ENCODE assay signal across 1 cellular context in genomic region chr2:264493-265468, GRCh38.
TF ChIP-seq lines count a peak whose summit lies in the region.

ACP1 (plus strand) TSS chr2:264947; CDS start chr2:264965, 18 bp downstream.

TF ChIP-seq in HepG2, 621 proteins besides CTCF, POLR2A, EP300 and RAD21 (continued from another document and continues in another):
- peak; percentile 84; the same call in 1 of the 2 replicates for TF ChIP-seq ZHX1 (CRISPR knock-in tag; IDR thresholded peaks at IDR 0.05; ENCODE audit: low read depth)
- TF ChIP-seq, protein P1, sequence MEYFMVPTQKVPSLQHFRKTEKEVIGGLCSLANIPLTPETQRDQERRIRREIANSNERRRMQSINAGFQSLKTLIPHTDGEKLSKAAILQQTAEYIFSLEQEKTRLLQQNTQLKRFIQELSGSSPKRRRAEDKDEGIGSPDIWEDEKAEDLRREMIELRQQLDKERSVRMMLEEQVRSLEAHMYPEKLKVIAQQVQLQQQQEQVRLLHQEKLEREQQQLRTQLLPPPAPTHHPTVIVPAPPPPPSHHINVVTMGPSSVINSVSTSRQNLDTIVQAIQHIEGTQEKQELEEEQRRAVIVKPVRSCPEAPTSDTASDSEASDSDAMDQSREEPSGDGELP (IDR thresholded peaks at IDR 0.05; ENCODE audit: borderline replicate concordance, low read depth): peak; percentile 49; the same call in 1 of the 2 replicates
- no peak for TF ChIP-seq FOSL1 (CRISPR knock-in tag; IDR thresholded peaks at IDR 0.05; ENCODE audit: borderline replicate concordance)
- TF ChIP-seq ZNF724P (CRISPR knock-in tag; IDR thresholded peaks at IDR 0.05; ENCODE audit: borderline replicate concordance): no peak
- 0 out of 2 replicates have a peak, but pooled peaks have one; percentile 28 for TF ChIP-seq MED13 (CRISPR knock-in tag; IDR thresholded peaks at IDR 0.05)
- TF ChIP-seq, protein P2, sequence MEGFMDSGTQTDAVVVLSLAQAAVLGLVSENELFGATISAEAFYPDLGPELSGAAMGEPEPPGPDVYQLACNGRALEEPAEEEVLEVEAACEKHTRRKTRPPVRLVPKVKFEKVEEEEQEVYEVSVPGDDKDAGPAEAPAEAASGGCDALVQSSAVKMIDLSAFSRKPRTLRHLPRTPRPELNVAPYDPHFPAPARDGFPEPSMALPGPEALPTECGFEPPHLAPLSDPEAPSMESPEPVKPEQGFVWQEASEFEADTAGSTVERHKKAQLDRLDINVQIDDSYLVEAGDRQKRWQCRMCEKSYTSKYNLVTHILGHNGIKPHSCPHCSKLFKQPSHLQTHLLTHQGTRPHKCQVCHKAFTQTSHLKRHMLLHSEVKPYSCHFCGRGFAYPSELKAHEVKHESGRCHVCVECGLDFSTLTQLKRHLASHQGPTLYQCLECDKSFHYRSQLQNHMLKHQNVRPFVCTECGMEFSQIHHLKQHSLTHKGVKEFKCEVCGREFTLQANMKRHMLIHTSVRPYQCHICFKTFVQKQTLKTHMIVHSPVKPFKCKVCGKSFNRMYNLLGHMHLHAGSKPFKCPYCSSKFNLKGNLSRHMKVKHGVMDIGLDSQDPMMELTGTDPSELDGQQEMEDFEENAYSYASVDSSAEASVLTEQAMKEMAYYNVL (CRISPR knock-in tag; IDR thresholded peaks at IDR 0.05; ENCODE audit: borderline replicate concordance): peak; percentile 86; the same call in 1 of the 2 replicates
- TF ChIP-seq, protein P3, sequence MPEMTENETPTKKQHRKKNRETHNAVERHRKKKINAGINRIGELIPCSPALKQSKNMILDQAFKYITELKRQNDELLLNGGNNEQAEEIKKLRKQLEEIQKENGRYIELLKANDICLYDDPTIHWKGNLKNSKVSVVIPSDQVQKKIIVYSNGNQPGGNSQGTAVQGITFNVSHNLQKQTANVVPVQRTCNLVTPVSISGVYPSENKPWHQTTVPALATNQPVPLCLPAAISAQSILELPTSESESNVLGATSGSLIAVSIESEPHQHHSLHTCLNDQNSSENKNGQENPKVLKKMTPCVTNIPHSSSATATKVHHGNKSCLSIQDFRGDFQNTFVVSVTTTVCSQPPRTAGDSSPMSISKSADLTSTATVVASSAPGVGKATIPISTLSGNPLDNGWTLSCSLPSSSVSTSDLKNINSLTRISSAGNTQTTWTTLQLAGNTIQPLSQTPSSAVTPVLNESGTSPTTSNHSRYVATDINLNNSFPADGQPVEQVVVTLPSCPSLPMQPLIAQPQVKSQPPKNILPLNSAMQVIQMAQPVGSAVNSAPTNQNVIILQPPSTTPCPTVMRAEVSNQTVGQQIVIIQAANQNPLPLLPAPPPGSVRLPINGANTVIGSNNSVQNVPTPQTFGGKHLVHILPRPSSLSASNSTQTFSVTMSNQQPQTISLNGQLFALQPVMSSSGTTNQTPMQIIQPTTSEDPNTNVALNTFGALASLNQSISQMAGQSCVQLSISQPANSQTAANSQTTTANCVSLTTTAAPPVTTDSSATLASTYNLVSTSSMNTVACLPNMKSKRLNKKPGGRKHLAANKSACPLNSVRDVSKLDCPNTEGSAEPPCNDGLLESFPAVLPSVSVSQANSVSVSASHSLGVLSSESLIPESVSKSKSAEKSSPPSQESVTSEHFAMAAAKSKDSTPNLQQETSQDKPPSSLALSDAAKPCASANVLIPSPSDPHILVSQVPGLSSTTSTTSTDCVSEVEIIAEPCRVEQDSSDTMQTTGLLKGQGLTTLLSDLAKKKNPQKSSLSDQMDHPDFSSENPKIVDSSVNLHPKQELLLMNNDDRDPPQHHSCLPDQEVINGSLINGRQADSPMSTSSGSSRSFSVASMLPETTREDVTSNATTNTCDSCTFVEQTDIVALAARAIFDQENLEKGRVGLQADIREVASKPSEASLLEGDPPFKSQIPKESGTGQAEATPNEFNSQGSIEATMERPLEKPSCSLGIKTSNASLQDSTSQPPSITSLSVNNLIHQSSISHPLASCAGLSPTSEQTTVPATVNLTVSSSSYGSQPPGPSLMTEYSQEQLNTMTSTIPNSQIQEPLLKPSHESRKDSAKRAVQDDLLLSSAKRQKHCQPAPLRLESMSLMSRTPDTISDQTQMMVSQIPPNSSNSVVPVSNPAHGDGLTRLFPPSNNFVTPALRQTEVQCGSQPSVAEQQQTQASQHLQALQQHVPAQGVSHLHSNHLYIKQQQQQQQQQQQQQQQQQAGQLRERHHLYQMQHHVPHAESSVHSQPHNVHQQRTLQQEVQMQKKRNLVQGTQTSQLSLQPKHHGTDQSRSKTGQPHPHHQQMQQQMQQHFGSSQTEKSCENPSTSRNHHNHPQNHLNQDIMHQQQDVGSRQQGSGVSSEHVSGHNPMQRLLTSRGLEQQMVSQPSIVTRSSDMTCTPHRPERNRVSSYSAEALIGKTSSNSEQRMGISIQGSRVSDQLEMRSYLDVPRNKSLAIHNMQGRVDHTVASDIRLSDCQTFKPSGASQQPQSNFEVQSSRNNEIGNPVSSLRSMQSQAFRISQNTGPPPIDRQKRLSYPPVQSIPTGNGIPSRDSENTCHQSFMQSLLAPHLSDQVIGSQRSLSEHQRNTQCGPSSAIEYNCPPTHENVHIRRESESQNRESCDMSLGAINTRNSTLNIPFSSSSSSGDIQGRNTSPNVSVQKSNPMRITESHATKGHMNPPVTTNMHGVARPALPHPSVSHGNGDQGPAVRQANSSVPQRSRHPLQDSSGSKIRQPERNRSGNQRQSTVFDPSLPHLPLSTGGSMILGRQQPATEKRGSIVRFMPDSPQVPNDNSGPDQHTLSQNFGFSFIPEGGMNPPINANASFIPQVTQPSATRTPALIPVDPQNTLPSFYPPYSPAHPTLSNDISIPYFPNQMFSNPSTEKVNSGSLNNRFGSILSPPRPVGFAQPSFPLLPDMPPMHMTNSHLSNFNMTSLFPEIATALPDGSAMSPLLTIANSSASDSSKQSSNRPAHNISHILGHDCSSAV (CRISPR knock-in tag; IDR thresholded peaks at IDR 0.05; ENCODE audit: borderline replicate concordance): no peak
- TF ChIP-seq MTERF4 (CRISPR knock-in tag; IDR thresholded peaks at IDR 0.05): peak; percentile 35; the same call in 1 of the 2 replicates
- no peak for TF ChIP-seq ZNF468 (CRISPR knock-in tag; IDR thresholded peaks at IDR 0.05)
- TF ChIP-seq ZNF709 (CRISPR knock-in tag; IDR thresholded peaks at IDR 0.05): peak; percentile 51
- TF ChIP-seq CREB3 (CRISPR knock-in tag; IDR thresholded peaks at IDR 0.05): no peak; the same call in 1 of the 2 replicates
- peak; percentile 73; the same call in 1 of the 2 replicates for TF ChIP-seq FIP1L1 (IDR thresholded peaks at IDR 0.05; ENCODE audit: borderline replicate concordance, insufficient read depth, low read depth, low read length)
- TF ChIP-seq ZNF652 (CRISPR knock-in tag; IDR thresholded peaks at IDR 0.05; ENCODE audit: borderline replicate concordance, low read depth): no peak
- no peak for TF ChIP-seq JARID2 (CRISPR knock-in tag; IDR thresholded peaks at IDR 0.05; ENCODE audit: insufficient replicate concordance)
- peak; percentile 91 for TF ChIP-seq TFDP1 (CRISPR knock-in tag; IDR thresholded peaks at IDR 0.05; ENCODE audit: borderline replicate concordance)
- TF ChIP-seq, protein P4, sequence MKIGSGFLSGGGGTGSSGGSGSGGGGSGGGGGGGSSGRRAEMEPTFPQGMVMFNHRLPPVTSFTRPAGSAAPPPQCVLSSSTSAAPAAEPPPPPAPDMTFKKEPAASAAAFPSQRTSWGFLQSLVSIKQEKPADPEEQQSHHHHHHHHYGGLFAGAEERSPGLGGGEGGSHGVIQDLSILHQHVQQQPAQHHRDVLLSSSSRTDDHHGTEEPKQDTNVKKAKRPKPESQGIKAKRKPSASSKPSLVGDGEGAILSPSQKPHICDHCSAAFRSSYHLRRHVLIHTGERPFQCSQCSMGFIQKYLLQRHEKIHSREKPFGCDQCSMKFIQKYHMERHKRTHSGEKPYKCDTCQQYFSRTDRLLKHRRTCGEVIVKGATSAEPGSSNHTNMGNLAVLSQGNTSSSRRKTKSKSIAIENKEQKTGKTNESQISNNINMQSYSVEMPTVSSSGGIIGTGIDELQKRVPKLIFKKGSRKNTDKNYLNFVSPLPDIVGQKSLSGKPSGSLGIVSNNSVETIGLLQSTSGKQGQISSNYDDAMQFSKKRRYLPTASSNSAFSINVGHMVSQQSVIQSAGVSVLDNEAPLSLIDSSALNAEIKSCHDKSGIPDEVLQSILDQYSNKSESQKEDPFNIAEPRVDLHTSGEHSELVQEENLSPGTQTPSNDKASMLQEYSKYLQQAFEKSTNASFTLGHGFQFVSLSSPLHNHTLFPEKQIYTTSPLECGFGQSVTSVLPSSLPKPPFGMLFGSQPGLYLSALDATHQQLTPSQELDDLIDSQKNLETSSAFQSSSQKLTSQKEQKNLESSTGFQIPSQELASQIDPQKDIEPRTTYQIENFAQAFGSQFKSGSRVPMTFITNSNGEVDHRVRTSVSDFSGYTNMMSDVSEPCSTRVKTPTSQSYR (CRISPR knock-in tag; IDR thresholded peaks at IDR 0.05; ENCODE audit: borderline replicate concordance): no peak
- TF ChIP-seq, protein P5, sequence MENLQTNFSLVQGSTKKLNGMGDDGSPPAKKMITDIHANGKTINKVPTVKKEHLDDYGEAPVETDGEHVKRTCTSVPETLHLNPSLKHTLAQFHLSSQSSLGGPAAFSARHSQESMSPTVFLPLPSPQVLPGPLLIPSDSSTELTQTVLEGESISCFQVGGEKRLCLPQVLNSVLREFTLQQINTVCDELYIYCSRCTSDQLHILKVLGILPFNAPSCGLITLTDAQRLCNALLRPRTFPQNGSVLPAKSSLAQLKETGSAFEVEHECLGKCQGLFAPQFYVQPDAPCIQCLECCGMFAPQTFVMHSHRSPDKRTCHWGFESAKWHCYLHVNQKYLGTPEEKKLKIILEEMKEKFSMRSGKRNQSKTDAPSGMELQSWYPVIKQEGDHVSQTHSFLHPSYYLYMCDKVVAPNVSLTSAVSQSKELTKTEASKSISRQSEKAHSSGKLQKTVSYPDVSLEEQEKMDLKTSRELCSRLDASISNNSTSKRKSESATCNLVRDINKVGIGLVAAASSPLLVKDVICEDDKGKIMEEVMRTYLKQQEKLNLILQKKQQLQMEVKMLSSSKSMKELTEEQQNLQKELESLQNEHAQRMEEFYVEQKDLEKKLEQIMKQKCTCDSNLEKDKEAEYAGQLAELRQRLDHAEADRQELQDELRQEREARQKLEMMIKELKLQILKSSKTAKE (CRISPR knock-in tag; IDR thresholded peaks at IDR 0.05; ENCODE audit: borderline replicate concordance): peak; percentile 46
- peak; percentile 94 for TF ChIP-seq ZNF619 (CRISPR knock-in tag; IDR thresholded peaks at IDR 0.05)
- TF ChIP-seq GMEB1 (CRISPR knock-in tag; IDR thresholded peaks at IDR 0.05; ENCODE audit: borderline replicate concordance): peak; percentile 97
- TF ChIP-seq BRCA1 (CRISPR knock-in tag; IDR thresholded peaks at IDR 0.05): 0 out of 2 replicates have a peak, but pooled peaks have one; percentile 54
- TF ChIP-seq ZFP37 (CRISPR knock-in tag; IDR thresholded peaks at IDR 0.05; ENCODE audit: borderline replicate concordance): no peak; the same call in none of the 2 replicates
- peak; percentile 49; the same call in 1 of the 2 replicates for TF ChIP-seq HCFC1 (IDR thresholded peaks at IDR 0.05; ENCODE audit: low read depth, low read length)
